In the genomic region with DNA sequence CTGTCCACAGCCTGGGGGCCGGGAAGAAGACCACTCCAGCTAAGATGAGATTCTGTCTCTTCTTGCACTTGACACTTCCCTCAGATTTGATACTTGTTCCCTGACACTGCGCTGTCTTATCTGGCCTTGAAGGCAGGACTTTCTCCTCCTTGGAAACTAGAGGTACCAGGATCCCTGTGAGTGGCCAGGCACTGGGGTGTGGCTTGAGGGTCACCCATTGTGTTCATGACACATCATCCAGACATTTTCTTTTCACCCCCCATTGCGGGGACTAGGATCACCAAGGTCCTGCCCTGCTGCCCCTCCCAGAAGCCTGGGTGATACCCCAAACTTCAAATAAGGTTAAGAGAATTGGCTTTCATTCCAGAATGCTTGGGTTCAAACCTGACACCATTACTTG, we compare ENCODE assay signal across 26 cellular contexts.
"Had no signal": no experiment of that assay in that cellular context is flagged by ENCODE, and none has a peak within 500 bp of the region (broad histone marks: within the 10 kb centered on the region; RNA-seq: fewer than 3 reads in every experiment).

No MANE protein-coding gene starts in this region.

- H3K27ac ChIP-seq: hepatocyte, left ventricle myocardium inferior, neural progenitor cell, neutrophil, parathyroid adenoma, right atrium auricular region, right lobe of liver, tibial nerve, uterus had no signal

- H3K4me1 ChIP-seq: neural progenitor cell, parathyroid adenoma, right lobe of liver had no signal

- H3K4me3 Mint-ChIP-seq: mesothelial cell of epicardium; naive B cell; natural killer cell; nephron progenitor cell; neural progenitor cell; stimulated activated effector memory CD8-positive, alpha-beta T cell treated with anti-CD3 and anti-CD28 coated beads, Interleukin-12 subunit alpha, Interleukin-12 subunit beta, amount 100 ng/mL, for 72 hours; stimulated activated naive CD8-positive, alpha-beta T cell treated with anti-CD3 and anti-CD28 coated beads, Interleukin-15, amount 100 ng/mL, for 72 hours; type B pancreatic cell had no signal

- H3K36me3 ChIP-seq: left ventricle myocardium inferior, neural progenitor cell, neutrophil, right atrium auricular region, right lobe of liver, tibial nerve, uterus had no signal

- H3K27ac Mint-ChIP-seq: mesothelial cell of epicardium; natural killer cell; nephron progenitor cell; neural progenitor cell; progenitor cell of endocrine pancreas; stimulated activated effector memory CD8-positive, alpha-beta T cell treated with anti-CD3 and anti-CD28 coated beads, Interleukin-12 subunit alpha, Interleukin-12 subunit beta, amount 100 ng/mL, for 72 hours; type B pancreatic cell had no signal

- H3K27me3 Mint-ChIP-seq: progenitor cell of endocrine pancreas, type B pancreatic cell had no signal

- H3K4me2 ChIP-seq: hepatocyte, neural progenitor cell had no signal

- ATAC-seq: stimulated activated effector memory CD8-positive, alpha-beta T cell treated with anti-CD3 and anti-CD28 coated beads, Interleukin-12 subunit alpha, Interleukin-12 subunit beta, amount 100 ng/mL, for 72 hours; stimulated activated naive CD8-positive, alpha-beta T cell treated with anti-CD3 and anti-CD28 coated beads, Interleukin-15, amount 100 ng/mL, for 72 hours had no signal

- H3K4me1 Mint-ChIP-seq: naive B cell; natural killer cell; stimulated activated effector memory CD8-positive, alpha-beta T cell treated with anti-CD3 and anti-CD28 coated beads, Interleukin-12 subunit alpha, Interleukin-12 subunit beta, amount 100 ng/mL, for 72 hours; stimulated activated naive CD8-positive, alpha-beta T cell treated with anti-CD3 and anti-CD28 coated beads, Interleukin-15, amount 100 ng/mL, for 72 hours had no signal

- H3K4me3 ChIP-seq: hepatocyte, left ventricle myocardium inferior, lung, neural progenitor cell, right atrium auricular region, right lobe of liver, tibial nerve, uterus had no signal

- H3K9me3 Mint-ChIP-seq: mesothelial cell of epicardium; naive B cell; natural killer cell; nephron progenitor cell; neural progenitor cell; stimulated activated effector memory CD8-positive, alpha-beta T cell treated with anti-CD3 and anti-CD28 coated beads, Interleukin-12 subunit alpha, Interleukin-12 subunit beta, amount 100 ng/mL, for 72 hours; stimulated activated naive CD8-positive, alpha-beta T cell treated with anti-CD3 and anti-CD28 coated beads, Interleukin-15, amount 100 ng/mL, for 72 hours; type B pancreatic cell had no signal

- DNase-seq: islet precursor cell; left ventricle myocardium inferior; mesendoderm; naive B cell; natural killer cell; nephron progenitor cell; occipital lobe; right lobe of liver; stimulated activated CD4-positive, alpha-beta T cell treated with anti-CD3 and anti-CD28 coated beads, Interleukin-12 subunit alpha, Interleukin-12 subunit beta, amount 100 ng/mL, for 4 hours; stimulated activated CD4-positive, alpha-beta T cell treated with anti-CD3 and anti-CD28 coated beads, Interleukin-15, amount 100 ng/mL, for 24 hours; stimulated activated CD4-positive, alpha-beta T cell treated with anti-CD3 and anti-CD28 coated beads, Interleukin-4, amount 100 ng/mL, for 24 hours; stimulated activated naive CD4-positive, alpha-beta T cell treated with Interleukin-2 at 50 U/mL for 16 hours; stimulated activated naive CD8-positive, alpha-beta T cell treated with anti-CD3 and anti-CD28 coated beads, Interleukin-15, amount 100 ng/mL, for 72 hours; substantia nigra; uterus had no signal

- H3K36me3 Mint-ChIP-seq: mesothelial cell of epicardium; naive B cell; natural killer cell; neural progenitor cell; stimulated activated effector memory CD8-positive, alpha-beta T cell treated with anti-CD3 and anti-CD28 coated beads, Interleukin-12 subunit alpha, Interleukin-12 subunit beta, amount 100 ng/mL, for 72 hours; type B pancreatic cell had no signal

- H3K79me2 ChIP-seq: hepatocyte, parathyroid adenoma had no signal

- H3K9me3 ChIP-seq: left ventricle myocardium inferior, neutrophil, right atrium auricular region, right lobe of liver, tibial nerve, uterus had no signal

- H3K9ac ChIP-seq: neural progenitor cell, parathyroid adenoma had no signal

- H3K27me3 ChIP-seq: hepatocyte, neural progenitor cell, right atrium auricular region, right lobe of liver, tibial nerve, uterus had no signal

- H2AFZ ChIP-seq: hepatocyte, neural progenitor cell, parathyroid adenoma had no signal
